ENCODE assay signal across 1 cellular context in genomic region chr1:18994381-18994780, GRCh38.
TF ChIP-seq lines count a peak whose summit lies in the region.

No MANE protein-coding gene starts in this region.

TF ChIP-seq in SK-N-SH, 30 proteins besides CTCF, POLR2A, EP300 and RAD21 (continued from another document):
- TF ChIP-seq MEF2A (IDR thresholded peaks at IDR 0.05; ENCODE audit: borderline replicate concordance, low read depth), result no peak
